In the genomic region with DNA sequence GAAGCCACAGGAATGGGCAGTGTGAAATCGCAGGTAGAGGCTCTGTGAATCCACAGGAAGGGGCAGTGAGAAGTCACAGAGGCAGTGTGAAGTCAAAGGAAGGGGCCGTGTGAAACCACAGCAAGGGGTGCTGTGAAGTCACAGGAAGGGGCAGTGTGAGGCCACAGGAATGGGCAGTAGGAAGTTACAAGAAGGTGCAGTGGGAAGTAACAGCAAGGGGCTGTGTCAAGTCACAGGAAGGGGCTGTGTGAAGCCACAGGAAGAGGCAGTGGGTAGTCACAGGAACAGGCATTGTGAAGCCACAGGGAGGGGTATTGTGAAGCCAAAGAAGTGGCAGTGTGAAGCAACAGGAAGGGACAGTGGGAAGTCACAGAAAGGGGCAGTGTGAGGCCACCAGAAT, we compare ENCODE assay signal across 20 cellular contexts. TPM values are rescaled to one million over a fixed set of nuclear protein-coding genes. Genes with fewer than 3 reads are reported as not detected.
DNase-seq lines count a peak whose midpoint lies in the region; ATAC-seq and TF ChIP-seq lines count a peak whose summit lies in the region.
"Had no signal": no experiment of that assay in that cellular context is flagged by ENCODE, and none has a peak within 500 bp of the region (broad histone marks: within the 10 kb centered on the region; RNA-seq: fewer than 3 reads in every experiment).

No MANE protein-coding gene starts in this region.

- peaks cover 27% of the 10 kb centered on the region for H3K4me1 ChIP-seq in CD8-positive, alpha-beta T cell (ENCODE audit: insufficient read depth, low read length)
- H3K4me1 ChIP-seq in Loucy (ENCODE audit: insufficient read depth, low read length, poor library complexity, severe bottlenecking) (peaks cover 7% of the 10 kb centered on the region), neutrophil (ENCODE audit: control insufficient read depth in 1 of 2, insufficient read depth in 1 of 2, low read depth in 1 of 2, low read length in 1 of 2) (no peaks in the 10 kb centered on the region), BE2C (no peaks in the 10 kb centered on the region)
- H3K4me1 ChIP-seq: Caco-2, SJSA1 had no signal

- H3K9me3 Mint-ChIP-seq in CD8-positive, alpha-beta T cell, result no peaks in the 10 kb centered on the region

- H3K79me2 ChIP-seq in Loucy (ENCODE audit: insufficient read depth, low read length), result no peaks in the 10 kb centered on the region

- ATAC-seq in CD8-positive, alpha-beta T cell, result no peak
- ATAC-seq: GM12878, K562 had no signal

- no peak overlapping the region for H3K4me2 ChIP-seq in Loucy (ENCODE audit: low read depth, low read length, poor library complexity, severe bottlenecking)

- no peak overlapping the region for H3K4me3 Mint-ChIP-seq in CD8-positive, alpha-beta T cell

- H2AFZ ChIP-seq in Loucy (ENCODE audit: low read length), result peak overlapping the region; percentile 71; the same call in 1 of the 2 replicates

- peaks cover 2% of the 10 kb centered on the region for H3K36me3 Mint-ChIP-seq in CD8-positive, alpha-beta T cell

- H3K4me3 ChIP-seq in CD8-positive, alpha-beta T cell (ENCODE audit: low read depth, low read length), result peak overlapping the region; percentile 11
- H3K4me3 ChIP-seq in Loucy (ENCODE audit: low read length, poor library complexity, severe bottlenecking) (no peak overlapping the region), neutrophil (ENCODE audit: low read depth in 1 of 2, low read length in 1 of 2) (no peak overlapping the region), BE2C (ENCODE audit: low read depth, low read length) (no peak overlapping the region)
- H3K4me3 ChIP-seq: GM12878, K562, SJSA1 had no signal

- no peaks in the 10 kb centered on the region for H3K27me3 Mint-ChIP-seq in CD8-positive, alpha-beta T cell (ENCODE audit: low read depth)

- intact Hi-C loops in CD8-positive, alpha-beta T cell (cut with DNase I, micrococcal nuclease), result no loop called here

- peak overlapping the region; percentile 4; the same call in 1 of the 2 replicates for H3K27ac ChIP-seq in C4-2B
- peak overlapping the region; percentile 63 for H3K27ac ChIP-seq in CD8-positive, alpha-beta T cell (ENCODE audit: low read depth, low read length)
- peak overlapping the region; percentile 69 for H3K27ac ChIP-seq in neutrophil
- H3K27ac ChIP-seq: SJSA1 had no signal

- H4K20me1 ChIP-seq in Loucy (ENCODE audit: insufficient read depth, low read length, poor library complexity, severe bottlenecking), result no peaks in the 10 kb centered on the region

- H3K9ac ChIP-seq in Loucy (ENCODE audit: low read depth, low read length, poor library complexity, severe bottlenecking), result no peak overlapping the region

- no peaks in the 10 kb centered on the region for H3K9me2 ChIP-seq in Loucy (replicated peaks; ENCODE audit: low read depth, low read length)

- H3K27me3 ChIP-seq in CD8-positive, alpha-beta T cell (ENCODE audit: insufficient read depth, low read length), result no peaks in the 10 kb centered on the region
- H3K27me3 ChIP-seq in Loucy (ENCODE audit: insufficient read depth, low read length, poor library complexity, severe bottlenecking) (no peaks in the 10 kb centered on the region), neutrophil (no peaks in the 10 kb centered on the region), BE2C (no peaks in the 10 kb centered on the region)
- H3K27me3 ChIP-seq: SJSA1 had no signal

- POLR2A ChIA-PET in CD8-positive, alpha-beta T cell (lab: Charles Lee), result no interaction called here

- no peak for DNase-seq in CD8-positive, alpha-beta T cell
- DNase-seq in NOMO-1 treated with dmso at 0.1 percent for 144 hours (lab: John Stamatoyannopoulos, UW; ENCODE audit: unreplicated experiment), result no peak
- no peak for DNase-seq in BE2C
- no peak for DNase-seq in KBM-7
- DNase-seq in kidney glomerular epithelial cell (lab: John Stamatoyannopoulos, UW), result no peak
- DNase-seq: ACHN, AML-193, Caco-2, DMS153, HCEC 1CT, NCI-H1417 treated with DMSO at 0.1 percent for 48 hours, NCI-H187 treated with DMSO at 0.1 percent for 48 hours, NCI-H345, NCI-H524 treated with DMSO at 0.1 percent for 48 hours had no signal

- no peaks in the 10 kb centered on the region for H3K4me1 Mint-ChIP-seq in CD8-positive, alpha-beta T cell (ENCODE audit: low read depth)

- peaks cover 54% of the 10 kb centered on the region for H3K9me3 ChIP-seq in CD8-positive, alpha-beta T cell (ENCODE audit: low read length)
- H3K9me3 ChIP-seq in Loucy (ENCODE audit: insufficient read depth, low read depth, low read length), result peaks cover 30% of the 10 kb centered on the region; the same call in 1 of the 2 replicates
- H3K9me3 ChIP-seq in neutrophil, result peaks cover 35% of the 10 kb centered on the region
- H3K9me3 ChIP-seq in BE2C, result no peaks in the 10 kb centered on the region
- H3K9me3 ChIP-seq: SJSA1 had no signal

- no peaks in the 10 kb centered on the region for H3K36me3 ChIP-seq in CD8-positive, alpha-beta T cell (ENCODE audit: insufficient read depth, low read length)
- H3K36me3 ChIP-seq in Loucy (ENCODE audit: insufficient read depth, low read length) (no peaks in the 10 kb centered on the region), neutrophil (no peaks in the 10 kb centered on the region), BE2C (no peaks in the 10 kb centered on the region)
- H3K36me3 ChIP-seq: SJSA1 had no signal

- H3F3A ChIP-seq in Loucy (ENCODE audit: low read depth), result 0 out of 2 replicates have a peak, but pooled peaks cover 6% of the 10 kb centered on the region

- CTCF ChIA-PET in CD8-positive, alpha-beta T cell (lab: Charles Lee), result no interaction called here

- no peak overlapping the region for H3K27ac Mint-ChIP-seq in CD8-positive, alpha-beta T cell

- TF ChIP-seq CTCF in C4-2B (conservative IDR thresholded peaks at IDR 0.05) (no peak), Loucy (conservative IDR thresholded peaks at IDR 0.05; ENCODE audit: low read length) (no peak), neutrophil (IDR thresholded peaks at IDR 0.05) (no peak), BE2C (IDR thresholded peaks at IDR 0.05; ENCODE audit: low read depth, low read length) (no peak)
- TF ChIP-seq CTCF in CD8-positive, alpha-beta T cell (IDR thresholded peaks at IDR 0.05), result no peak

- in situ Hi-C loops in KBM-7 (cut with MboI; ENCODE audit: low pct_unique_long_range_greater_than_20kb, low sequenced_read_pairs), result no loop called here

RNA-seq across cellular contexts. Expression of a gene that starts 34.1 kb away (rescaled TPM):
- under 1 TPM in 1 of 2 experiments, not detected in 1; 0.19 TPM for total RNA-seq in CD8-positive, alpha-beta T cell
- polyA plus RNA-seq in BE2C (2012; ENCODE audit: insufficient read depth, insufficient read length, low read depth), result not detected
- total RNA-seq: SJSA1 had no signal
- polyA plus RNA-seq: GM12878 had no signal

Comparison
In these comparisons a context has a peak if more than half of its experiments do, and no peak if none do; other contexts are left out.
1. H3K27ac ChIP-seq: peak in every context shown above with its lines; median percentile 69 in neutrophil; 63 in CD8-positive, alpha-beta T cell; 4 in C4-2B.